Comparison of ENCODE assay signal across 22 cellular contexts in the genomic region with DNA sequence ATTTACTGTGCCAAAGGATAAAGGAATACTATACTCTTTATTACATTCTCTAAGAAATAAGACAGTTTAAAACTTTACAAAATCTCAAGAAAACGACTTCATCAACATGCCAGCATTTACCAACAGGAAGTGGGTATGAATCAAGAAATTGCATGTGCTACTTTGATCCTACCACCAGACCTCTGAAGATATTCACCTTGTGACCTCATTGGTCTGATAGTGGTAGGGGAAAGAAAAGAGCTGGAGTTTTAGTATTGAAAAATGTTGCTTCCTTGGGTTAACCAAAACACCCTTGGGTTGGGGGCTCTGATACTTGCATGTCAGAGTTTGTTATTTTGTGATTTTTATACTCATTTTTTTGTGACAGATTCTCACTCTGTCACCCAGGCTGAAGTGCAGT.
DNase-seq lines count a peak whose midpoint lies in the region; ATAC-seq and TF ChIP-seq lines count a peak whose summit lies in the region.
"Had no signal": no experiment of that assay in that cellular context is flagged by ENCODE, and none has a peak within 500 bp of the region (broad histone marks: within the 10 kb centered on the region; RNA-seq: fewer than 3 reads in every experiment).

No MANE protein-coding gene starts in this region.

- peak overlapping the region; percentile 41 for H3K4me2 ChIP-seq in DND-41 (ENCODE audit: insufficient read depth, low read length)

- no peak overlapping the region for H3K4me3 ChIP-seq in DND-41 (ENCODE audit: low read depth in 1 of 2, low read length in 2 of 2)
- H3K4me3 ChIP-seq: gastroesophageal sphincter, ovary, thyroid gland had no signal

- TF ChIP-seq CTCF in DND-41 (IDR thresholded peaks at IDR 0.05; ENCODE audit: borderline replicate concordance, extremely low read depth, low read length, poor library complexity, severe bottlenecking) = no peak

- CTCF ChIA-PET in activated naive CD4-positive, alpha-beta T cell treated with anti-CD3 and anti-CD28 coated beads, Interleukin-2, amount 10 ng/mL, durations not matched to agents 7 days and 5 days (lab: Charles Lee) = interaction anchor here (0.6 to 3.0 kb wide), 7 partner anchors 9 to 177 kb away, joined by 3 to 6 read pairs (median 3); no protein-coding TSS in a partner anchor

- no peaks in the 10 kb centered on the region for H3K9me3 Mint-ChIP-seq in activated naive CD4-positive, alpha-beta T cell treated with anti-CD3 and anti-CD28 coated beads, Interleukin-2, amount 10 ng/mL, durations not matched to agents 7 days and 5 days
- no peaks in the 10 kb centered on the region for H3K9me3 Mint-ChIP-seq in T-helper 2 cell treated with Interferon-gamma antibody and Interleukin-4, amounts not matched to agents 5 μg/mL and 100 μg/mL, for 36 hours
- no peaks in the 10 kb centered on the region for H3K9me3 Mint-ChIP-seq in immature natural killer cell
- H3K9me3 Mint-ChIP-seq: mesothelial cell of epicardium; nephron; stimulated activated memory B cell treated with anti-CD40 and anti-IgM and Interleukin-4, amounts not matched to agents 10 μg/mL and 1 μg/mL and 100 μg/mL, for 72 hours had no signal

- H3K27me3 Mint-ChIP-seq in activated naive CD4-positive, alpha-beta T cell treated with anti-CD3 and anti-CD28 coated beads, Interleukin-2, amount 10 ng/mL, durations not matched to agents 7 days and 5 days = no peaks in the 10 kb centered on the region
- no peaks in the 10 kb centered on the region for H3K27me3 Mint-ChIP-seq in T-helper 2 cell treated with Interferon-gamma antibody and Interleukin-4, amounts not matched to agents 5 μg/mL and 100 μg/mL, for 36 hours (ENCODE audit: low read depth)
- H3K27me3 Mint-ChIP-seq in immature natural killer cell (ENCODE audit: low read depth in 3 of 3) = peaks cover 0 to under 1% (median 0%) of the 10 kb centered on the region in 3 donors
- H3K27me3 Mint-ChIP-seq: stimulated activated memory B cell treated with anti-CD40 and anti-IgM and Interleukin-4, amounts not matched to agents 10 μg/mL and 1 μg/mL and 100 μg/mL, for 72 hours had no signal

- H3K9ac ChIP-seq in DND-41 (ENCODE audit: low read depth, low read length) = no peak overlapping the region

- H3K27ac ChIP-seq in DND-41 (ENCODE audit: low read length) = no peak overlapping the region
- H3K27ac ChIP-seq: C4-2B, gastroesophageal sphincter, ovary, thyroid gland had no signal

- H3K27me3 ChIP-seq in DND-41 (ENCODE audit: insufficient read depth, low read length, poor library complexity) = no peaks in the 10 kb centered on the region
- H3K27me3 ChIP-seq: gastroesophageal sphincter, ovary, thyroid gland had no signal

- H3K36me3 ChIP-seq in DND-41 (ENCODE audit: insufficient read depth, low read length) = no peaks in the 10 kb centered on the region
- H3K36me3 ChIP-seq: ovary, thyroid gland had no signal

- peak overlapping the region; percentile 13 for H3K27ac Mint-ChIP-seq in activated naive CD4-positive, alpha-beta T cell treated with anti-CD3 and anti-CD28 coated beads, Interleukin-2, amount 10 ng/mL, durations not matched to agents 7 days and 5 days
- peak overlapping the region; percentile 26 for H3K27ac Mint-ChIP-seq in T-helper 2 cell treated with Interferon-gamma antibody and Interleukin-4, amounts not matched to agents 5 μg/mL and 100 μg/mL, for 36 hours
- peak overlapping the region in 3 of 6 donors; percentile 21 to 50 (median 25) for H3K27ac Mint-ChIP-seq in immature natural killer cell
- H3K27ac Mint-ChIP-seq: mesothelial cell of epicardium; nephron; stimulated activated memory B cell treated with anti-CD40 and anti-IgM and Interleukin-4, amounts not matched to agents 10 μg/mL and 1 μg/mL and 100 μg/mL, for 72 hours had no signal

- peak; percentile 24 for DNase-seq in activated naive CD4-positive, alpha-beta T cell treated with anti-CD3 and anti-CD28 coated beads, Interleukin-2, amount 10 ng/mL, durations not matched to agents 7 days and 5 days
- DNase-seq in activated naive CD4-positive, alpha-beta T cell treated with anti-CD3 and anti-CD28 coated beads, Interleukin-2, amount 50 U/mL, for 16 hours = no peak
- DNase-seq in DND-41 (peak; percentile 29), immature natural killer cell (peak; percentile 18 to 25 (median 24)), NCI-H1694 (lab: John Stamatoyannopoulos, UW) (no peak)
- no peak for DNase-seq in T-helper 2 cell treated with Interferon-gamma antibody and Interleukin-4, amounts not matched to agents 5 μg/mL and 100 μg/mL, for 36 hours (ENCODE audit: low spot score)
- DNase-seq in activated CD8-positive, alpha-beta memory T cell treated with anti-CD3 and anti-CD28 coated beads, Interleukin-2, amount 50 U/mL, for 4 hours = no peak
- DNase-seq: activated gamma-delta T cell; DMS 273 treated with DMSO at 0.1 percent for 48 hours; left ventricle myocardium superior; NCI-H2081 treated with DMSO at 0.1 percent for 48 hours; NCI-H446; OCI-M1; ovary; stimulated activated CD4-positive, alpha-beta T cell treated with anti-CD3 and anti-CD28 coated beads, Interleukin-2, amount 100 ng/mL, for 48 hours; thyroid gland had no signal

- H3K4me3 Mint-ChIP-seq in activated naive CD4-positive, alpha-beta T cell treated with anti-CD3 and anti-CD28 coated beads, Interleukin-2, amount 10 ng/mL, durations not matched to agents 7 days and 5 days = no peak overlapping the region
- no peak overlapping the region for H3K4me3 Mint-ChIP-seq in T-helper 2 cell treated with Interferon-gamma antibody and Interleukin-4, amounts not matched to agents 5 μg/mL and 100 μg/mL, for 36 hours
- no peak overlapping the region for H3K4me3 Mint-ChIP-seq in immature natural killer cell
- H3K4me3 Mint-ChIP-seq: mesothelial cell of epicardium; nephron; stimulated activated memory B cell treated with anti-CD40 and anti-IgM and Interleukin-4, amounts not matched to agents 10 μg/mL and 1 μg/mL and 100 μg/mL, for 72 hours had no signal

- no peaks in the 10 kb centered on the region for H3K36me3 Mint-ChIP-seq in activated naive CD4-positive, alpha-beta T cell treated with anti-CD3 and anti-CD28 coated beads, Interleukin-2, amount 10 ng/mL, durations not matched to agents 7 days and 5 days
- H3K36me3 Mint-ChIP-seq in T-helper 2 cell treated with Interferon-gamma antibody and Interleukin-4, amounts not matched to agents 5 μg/mL and 100 μg/mL, for 36 hours (ENCODE audit: low read depth) = no peaks in the 10 kb centered on the region
- H3K36me3 Mint-ChIP-seq in immature natural killer cell = peaks cover 0 to 6% (median 3%) of the 10 kb centered on the region in 3 donors
- H3K36me3 Mint-ChIP-seq: mesothelial cell of epicardium had no signal

- peaks cover 18% of the 10 kb centered on the region for H3K4me1 ChIP-seq in DND-41 (ENCODE audit: insufficient read depth, low read length)
- H3K4me1 ChIP-seq: thyroid gland had no signal

- H2AFZ ChIP-seq in DND-41 (ENCODE audit: low read depth, low read length) = no peak overlapping the region

- peak; percentile 97 for ATAC-seq in DND-41 (ENCODE audit: insufficient read depth, low read depth)
- ATAC-seq: gastroesophageal sphincter; HCT116; left ventricle myocardium superior; stimulated activated memory B cell treated with anti-CD40 and anti-IgM and Interleukin-4, amounts not matched to agents 10 μg/mL and 1 μg/mL and 100 μg/mL, for 72 hours had no signal

- H3K4me1 Mint-ChIP-seq in activated naive CD4-positive, alpha-beta T cell treated with anti-CD3 and anti-CD28 coated beads, Interleukin-2, amount 10 ng/mL, durations not matched to agents 7 days and 5 days = peaks cover 25% of the 10 kb centered on the region
- peaks cover 24% of the 10 kb centered on the region for H3K4me1 Mint-ChIP-seq in T-helper 2 cell treated with Interferon-gamma antibody and Interleukin-4, amounts not matched to agents 5 μg/mL and 100 μg/mL, for 36 hours (ENCODE audit: low read depth)
- peaks cover 11 to 24% of the 10 kb centered on the region in 2 donors for H3K4me1 Mint-ChIP-seq in immature natural killer cell
- H3K4me1 Mint-ChIP-seq: stimulated activated memory B cell treated with anti-CD40 and anti-IgM and Interleukin-4, amounts not matched to agents 10 μg/mL and 1 μg/mL and 100 μg/mL, for 72 hours had no signal

- H4K20me1 ChIP-seq in DND-41 (ENCODE audit: insufficient read depth, low read length) = no peaks in the 10 kb centered on the region

- no peaks in the 10 kb centered on the region for H3K79me2 ChIP-seq in DND-41 (ENCODE audit: insufficient read depth, low read length)

- no peaks in the 10 kb centered on the region for H3K9me3 ChIP-seq in DND-41 (ENCODE audit: insufficient read depth, low read length, severe bottlenecking)
- H3K9me3 ChIP-seq: gastroesophageal sphincter, ovary, thyroid gland had no signal

Comparison
In these comparisons a context has a peak if more than half of its experiments do, and no peak if none do; other contexts are left out.
1. DNase-seq: peak in activated naive CD4-positive, alpha-beta T cell treated with anti-CD3 and anti-CD28 coated beads, Interleukin-2, amount 10 ng/mL, durations not matched to agents 7 days and 5 days (single experiment), DND-41 (single experiment) and immature natural killer cell (3 of 3); none in activated naive CD4-positive, alpha-beta T cell treated with anti-CD3 and anti-CD28 coated beads, Interleukin-2, amount 50 U/mL, for 16 hours (single experiment), T-helper 2 cell treated with Interferon-gamma antibody and Interleukin-4, amounts not matched to agents 5 μg/mL and 100 μg/mL, for 36 hours (single experiment), NCI-H1694 (single experiment) and activated CD8-positive, alpha-beta memory T cell treated with anti-CD3 and anti-CD28 coated beads, Interleukin-2, amount 50 U/mL, for 4 hours (single experiment).